Comparison of ENCODE assay signal across 33 cellular contexts in genomic region chr13:58592052-58592451, GRCh38.
"Had no signal": no experiment of that assay in that cellular context is flagged by ENCODE, and none has a peak within 500 bp of the region (broad histone marks: within the 10 kb centered on the region; RNA-seq: fewer than 3 reads in every experiment).

No MANE protein-coding gene starts in this region.

- H3K27me3 ChIP-seq: adrenal gland, body of pancreas, brain microvascular endothelial cell, breast epithelium had no signal

- H3K27ac ChIP-seq: adrenal gland, body of pancreas, brain microvascular endothelial cell, breast epithelium, VCaP had no signal

- H3K36me3 ChIP-seq: adrenal gland, brain microvascular endothelial cell, breast epithelium had no signal

- FAIRE-seq: astrocyte, TTC549 had no signal

- ATAC-seq: activated CD8-positive, alpha-beta T cell treated with anti-CD3 and anti-CD28 coated beads for 36 hours; activated naive CD4-positive, alpha-beta T cell treated with anti-CD3 and anti-CD28 coated beads, Interleukin-2, amount 50 U/mL, for 72 hours; activated T-cell treated with anti-CD3 and anti-CD28 coated beads, Interleukin-2, amount 50 U/mL, for 4 hours; activated T-cell treated with anti-CD3 and anti-CD28 coated beads, Interleukin-2, amount 50 U/mL, for 72 hours; activated T-helper 17 cell treated with anti-CD3 and anti-CD28 coated beads, Interleukin-2, amount 50 U/mL, for 72 hours; body of pancreas had no signal

- H3K4me1 ChIP-seq: adrenal gland, body of pancreas, breast epithelium had no signal

- H3K4me3 ChIP-seq: adrenal gland, body of pancreas, breast epithelium had no signal

- DNase-seq: activated B cell treated with CpG ODN at 0.5 μM for 24 hours; activated CD4-positive, alpha-beta memory T cell treated with anti-CD3 and anti-CD28 coated beads for 36 hours; activated CD4-positive, alpha-beta T cell treated with anti-CD3 and anti-CD28 coated beads for 4 hours; activated CD4-positive, alpha-beta T cell treated with anti-CD3 and anti-CD28 coated beads, Interleukin-2, amount 10 ng/mL, durations not matched to agents 24 days and 14 days; activated CD4-positive, alpha-beta T cell treated with anti-CD3 and anti-CD28 coated beads, Interleukin-2, amount 50 U/mL, for 1 hour; activated CD4-positive, alpha-beta T cell treated with anti-CD3 and anti-CD28 coated beads, Interleukin-2, amount 50 U/mL, for 4 hours; activated CD4-positive, CD25-positive, alpha-beta regulatory T cell treated with anti-CD3 and anti-CD28 coated beads, Interleukin-2, amount 50 U/mL, for 72 hours; activated CD8-positive, alpha-beta memory T cell treated with anti-CD3 and anti-CD28 coated beads, Interleukin-2, amount 50 U/mL, for 4 hours; activated CD8-positive, alpha-beta T cell treated with anti-CD3 and anti-CD28 coated beads for 36 hours; activated effector memory CD4-positive, alpha-beta T cell treated with anti-CD3 and anti-CD28 coated beads, Interleukin-2, amount 50 U/mL, for 16 hours; activated gamma-delta T cell treated with Interleukin-2 at 50 U/mL for 16 hours; activated naive CD4-positive, alpha-beta T cell; activated naive CD4-positive, alpha-beta T cell treated with anti-CD3 and anti-CD28 coated beads for 36 hours; activated naive CD4-positive, alpha-beta T cell treated with anti-CD3 and anti-CD28 coated beads, Interleukin-2, amount 50 U/mL, for 16 hours; activated naive CD8-positive, alpha-beta T cell treated with anti-CD3 and anti-CD28 coated beads for 36 hours; activated T-cell treated with anti-CD3 and anti-CD28 coated beads for 4 hours; activated T-cell treated with anti-CD3 and anti-CD28 coated beads, Interleukin-2, amount 50 U/mL, for 1 hour; activated T-cell treated with anti-CD3 and anti-CD28 coated beads, Interleukin-2, amount 50 U/mL, for 4 hours; activated T-cell treated with anti-CD3 and anti-CD28 coated beads, Interleukin-2, amount 50 U/mL, for 72 hours; adrenal gland; amniotic stem cell; aorta; body of pancreas; brain microvascular endothelial cell; central memory CD4-positive, alpha-beta T cell; T-helper 2 cell; T-helper 9 cell had no signal

- H3K9me3 ChIP-seq: adrenal gland, body of pancreas, breast epithelium had no signal
